ENCODE assay signal across 15 cellular contexts in the genomic region with DNA sequence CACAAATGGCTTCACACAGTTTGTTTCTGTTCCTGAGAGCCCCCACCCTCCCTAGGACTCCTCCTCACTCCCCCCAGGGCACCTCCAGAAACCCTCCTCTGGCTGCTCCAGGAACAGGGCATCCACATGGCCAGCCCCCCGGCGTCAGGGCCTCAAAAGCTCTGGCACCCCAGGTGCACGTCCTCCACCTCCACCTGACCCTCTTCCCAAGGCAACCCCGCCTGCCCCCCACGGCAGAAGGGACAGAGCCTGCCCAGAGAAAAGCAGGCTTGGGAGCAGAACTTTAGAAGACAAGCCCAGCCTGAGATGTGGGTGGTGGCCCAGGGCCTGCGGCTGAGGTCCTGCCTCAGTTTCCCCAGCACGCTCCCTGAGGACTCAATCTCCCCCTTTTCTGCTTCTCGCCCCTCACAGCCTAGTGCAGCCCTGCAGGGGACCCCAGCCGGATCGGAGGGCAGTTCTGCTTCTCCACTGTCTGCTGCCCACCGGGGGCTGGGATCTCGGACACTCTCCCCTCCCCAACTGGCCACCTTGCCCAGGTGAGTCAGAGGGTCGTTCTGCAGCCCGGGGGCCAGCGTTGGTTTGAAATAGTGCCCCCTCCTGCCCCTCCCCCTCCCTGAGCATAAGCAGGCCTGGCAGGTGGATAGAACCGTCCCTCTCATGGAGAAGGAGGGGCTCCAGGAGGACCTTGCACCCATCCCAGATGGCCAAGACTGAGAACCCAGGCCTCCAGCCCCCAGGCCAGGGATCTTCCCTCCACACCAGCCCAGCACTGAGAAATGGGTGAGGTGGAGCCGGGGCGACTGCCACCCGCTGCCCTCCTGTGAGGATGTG. TPM values are rescaled to one million over a fixed set of nuclear protein-coding genes. Genes with fewer than 3 reads are reported as not detected.
A peak's percentile ranks its signal among the peaks of the same experiment; 100 is the strongest.
DNase-seq lines count a peak whose midpoint lies in the region; ATAC-seq and TF ChIP-seq lines count a peak whose summit lies in the region.
"Had no signal": no experiment of that assay in that cellular context is flagged by ENCODE, and none has a peak within 500 bp of the region (broad histone marks: within the 10 kb centered on the region; RNA-seq: fewer than 3 reads in every experiment).

No MANE protein-coding gene starts in this region.

- H3K27me3 Mint-ChIP-seq in MCF 10A (ENCODE audit: insufficient read depth, unreplicated experiment) (no peaks in the 10 kb centered on the region), naive B cell (peaks cover 5 to 17% (median 11%) of the 10 kb centered on the region in 3 donors), type B pancreatic cell (no peaks in the 10 kb centered on the region)

- H3K4me1 ChIP-seq in breast epithelium (peaks cover 5 to 7% of the 10 kb centered on the region in 2 donors), body of pancreas (peaks cover 48% of the 10 kb centered on the region), uterus (peaks cover 0 to 15% of the 10 kb centered on the region in 2 donors)

- H3K36me3 ChIP-seq in breast epithelium (no peaks in the 10 kb centered on the region), body of pancreas (replicated peaks in 1 of 2; ENCODE audit: insufficient read depth in 1 of 2, low read depth in 2 of 2) (no peaks in the 10 kb centered on the region), uterus (no peaks in the 10 kb centered on the region)
- H3K36me3 ChIP-seq: left lung had no signal

- no peaks in the 10 kb centered on the region for H3K36me3 Mint-ChIP-seq in MCF 10A (ENCODE audit: insufficient read depth, unreplicated experiment)
- H3K36me3 Mint-ChIP-seq in naive B cell: no peaks in the 10 kb centered on the region
- H3K36me3 Mint-ChIP-seq in type B pancreatic cell: no peaks in the 10 kb centered on the region

- TF ChIP-seq POLR2A in breast epithelium (IDR thresholded peaks at IDR 0.05): no peak
- TF ChIP-seq POLR2A in body of pancreas (IDR thresholded peaks at IDR 0.05): no peak
- no peak for TF ChIP-seq POLR2A in uterus (IDR thresholded peaks at IDR 0.05)

- BruUV-seq in MCF 10A (replicated peaks; lab: Mats Ljungman, UMichigan): no TSS peak

- TF ChIP-seq CTCF in breast epithelium (IDR thresholded peaks at IDR 0.05) (no peak), MCF 10A (IDR thresholded peaks at IDR 0.05; ENCODE audit: unreplicated experiment) (no peak), body of pancreas (IDR thresholded peaks at IDR 0.05) (no peak), type B pancreatic cell (conservative IDR thresholded peaks at IDR 0.05) (no peak), uterus (IDR thresholded peaks at IDR 0.05) (no peak)

- no peak overlapping the region for H3K4me3 ChIP-seq in breast epithelium
- H3K4me3 ChIP-seq in body of pancreas: no peak overlapping the region
- no peak overlapping the region for H3K4me3 ChIP-seq in uterus

- intact Hi-C loops in breast epithelium (cut with DNase I; ENCODE audit: low total_unique reads) (loop anchor here (10.0 kb wide), 1 partner anchor 229 kb away; no protein-coding TSS in a partner anchor), MCF 10A (cut with micrococcal nuclease) (no loop called here), body of pancreas (cut with DNase I) (no loop called here), uterus (cut with DNase I; ENCODE audit: low total_unique reads) (no loop called here)

- POLR2A ChIA-PET in MCF 10A (lab: Yijun Ruan, JAX): no interaction called here

- no peaks in the 10 kb centered on the region for H3K4me1 Mint-ChIP-seq in MCF 10A (ENCODE audit: insufficient read depth, unreplicated experiment)
- peaks cover 23 to 27% (median 25%) of the 10 kb centered on the region in 3 donors for H3K4me1 Mint-ChIP-seq in naive B cell
- H3K4me1 Mint-ChIP-seq in type B pancreatic cell (ENCODE audit: unreplicated experiment): peaks cover 9% of the 10 kb centered on the region

- WGBS in body of pancreas, 2 donors: 58 to 71% methylated on average over 12 to 19 of the region's 19 CpGs

- CTCF ChIA-PET in MCF 10A (lab: Yijun Ruan, JAX): interaction anchor here (0.6 kb wide), 1 partner anchor 35 kb away, joined by 3 read pairs; no protein-coding TSS in a partner anchor

- H3K27ac Mint-ChIP-seq in MCF 10A (ENCODE audit: low read depth, unreplicated experiment) (no peak overlapping the region), naive B cell (peak overlapping the region in 2 of 6 donors; percentile 84 to 89), type B pancreatic cell (peak overlapping the region; percentile 55)
- H3K27ac Mint-ChIP-seq: T-helper 1 cell treated with Interleukin-12 subunit alpha and Interleukin-12 subunit beta and Interleukin-4 antibody, amounts not matched to agents 30 μg/mL and 1 μg/mL, for 36 hours had no signal

- ATAC-seq in body of pancreas: no peak
- ATAC-seq in naive B cell (ENCODE audit: low read depth in 2 of 2): no peak
- ATAC-seq in GM19324 (IDR thresholded peaks at IDR 0.05; ENCODE audit: low FRiP score, unreplicated experiment): no peak

- DNase-seq in breast epithelium (ENCODE audit: low spot score in 2 of 2): no peak
- no peak for DNase-seq in MCF 10A (ENCODE audit: unreplicated experiment)
- DNase-seq in body of pancreas: peak in 1 of 4 donors; percentile 27
- DNase-seq in naive B cell: no peak
- no peak for DNase-seq in type B pancreatic cell (ENCODE audit: extremely low spot score, unreplicated experiment)
- no peak for DNase-seq in middle frontal gyrus (ENCODE audit: extremely low spot score, low spot score)
- no peak for DNase-seq in uterus
- DNase-seq: DND-41; NCI-H146; NCI-H526; stimulated activated CD4-positive, alpha-beta T cell treated with anti-CD3 and anti-CD28 coated beads, Interleukin-15, amount 100 ng/mL, for 24 hours had no signal

- H3K9me3 ChIP-seq in breast epithelium (no peaks in the 10 kb centered on the region), body of pancreas (no peaks in the 10 kb centered on the region), uterus (no peaks in the 10 kb centered on the region)
- H3K9me3 ChIP-seq: left lung had no signal

- peak overlapping the region; percentile 62 to 75 for H3K27ac ChIP-seq in breast epithelium
- peak overlapping the region; percentile 67 to 77 (median 72) for H3K27ac ChIP-seq in body of pancreas
- no peak overlapping the region for H3K27ac ChIP-seq in uterus
- H3K27ac ChIP-seq: epithelial cell of prostate had no signal

- no peaks in the 10 kb centered on the region for H3K27me3 ChIP-seq in breast epithelium
- no peaks in the 10 kb centered on the region for H3K27me3 ChIP-seq in body of pancreas
- no peaks in the 10 kb centered on the region for H3K27me3 ChIP-seq in uterus

- H3K4me3 Mint-ChIP-seq in MCF 10A (ENCODE audit: unreplicated experiment) (no peak overlapping the region), naive B cell (peak overlapping the region in 6 of 8 donors; percentile 16 to 84 (median 66)), type B pancreatic cell (peak overlapping the region; percentile 73)
- H3K4me3 Mint-ChIP-seq: T-helper 1 cell treated with Interleukin-12 subunit alpha and Interleukin-12 subunit beta and Interleukin-4 antibody, amounts not matched to agents 30 μg/mL and 1 μg/mL, for 36 hours had no signal

- no peaks in the 10 kb centered on the region for H3K9me3 Mint-ChIP-seq in MCF 10A (ENCODE audit: unreplicated experiment)
- H3K9me3 Mint-ChIP-seq in naive B cell: no peaks in the 10 kb centered on the region
- no peaks in the 10 kb centered on the region for H3K9me3 Mint-ChIP-seq in type B pancreatic cell
- H3K9me3 Mint-ChIP-seq: T-helper 1 cell treated with Interleukin-12 subunit alpha and Interleukin-12 subunit beta and Interleukin-4 antibody, amounts not matched to agents 30 μg/mL and 1 μg/mL, for 36 hours had no signal

RNA-seq across cellular contexts. Expression of a gene that starts 2.4 kb away (rescaled TPM):
- total RNA-seq in breast epithelium: 10 to 100 TPM; 17.3 to 35.7 (median 28.2) TPM
- total RNA-seq in MCF 10A (2022): 60.6 and 63.8 TPM in 2 replicates
- 100 to 1,000 TPM in 1 of 2 donors, 10 to 100 TPM in 1; 82.8 to 110 TPM for total RNA-seq in body of pancreas
- 10 to 100 TPM in 5 of 6 donors, 1 to 10 TPM in 1; 9.4 to 22.6 (median 15.1) TPM for polyA plus RNA-seq in naive B cell (ENCODE audit: low read depth in 6 of 6)
- 33.8 and 37.7 TPM in 2 replicates for total RNA-seq in type B pancreatic cell (ENCODE audit: low replicate concordance)
- 10 to 100 TPM in 3 of 4 donors, 1 to 10 TPM in 1; 9.5 to 37.3 (median 15.0) TPM for total RNA-seq in uterus

RNA-seq across cellular contexts. Expression of a gene that starts 12.8 kb away (rescaled TPM):
- total RNA-seq in breast epithelium (1 to 10 TPM in 2 of 3 donors, under 1 TPM in 1; 0.64 to 2.0 (median 1.8) TPM), MCF 10A (2022) (0.77 and 2.7 TPM in 2 replicates), body of pancreas (1 to 10 TPM in 1 of 2 donors, under 1 TPM in 1; 0.33 to 3.1 TPM), type B pancreatic cell (ENCODE audit: low replicate concordance) (3.0 and 9.3 TPM in 2 replicates), uterus (under 1 TPM in 2 of 4 donors, not detected in 2; 0.35 to 0.43 TPM)
- polyA plus RNA-seq in naive B cell (ENCODE audit: low read depth in 6 of 6): under 1 TPM in 1 of 6 donors, not detected in 5; 0.08 TPM

RNA-seq across cellular contexts. Expression of a gene that starts 17.5 kb away (rescaled TPM):
- total RNA-seq in breast epithelium: 10 to 100 TPM; 24.3 to 32.3 (median 31.8) TPM
- 16.1 and 21.9 TPM in 2 replicates for total RNA-seq in MCF 10A (2022)
- total RNA-seq in body of pancreas: 10 to 100 TPM; 23.6 to 57.4 TPM
- 1 to 10 TPM; 2.9 to 6.8 (median 5.2) TPM for polyA plus RNA-seq in naive B cell (ENCODE audit: low read depth in 6 of 6)
- 23.8 and 28.5 TPM in 2 replicates for total RNA-seq in type B pancreatic cell (ENCODE audit: low replicate concordance)
- 10 to 100 TPM in 2 of 4 donors, 1 to 10 TPM in 2; 1.5 to 22.1 (median 10.0) TPM for total RNA-seq in uterus

Comparison
In these comparisons a context has a peak if more than half of its experiments do, and no peak if none do; other contexts are left out.
1. H3K27ac ChIP-seq: peak in breast epithelium (2 of 2) and body of pancreas (4 of 4); none in uterus (0 of 2).